ENCODE assay signal across 14 cellular contexts in the genomic region with DNA sequence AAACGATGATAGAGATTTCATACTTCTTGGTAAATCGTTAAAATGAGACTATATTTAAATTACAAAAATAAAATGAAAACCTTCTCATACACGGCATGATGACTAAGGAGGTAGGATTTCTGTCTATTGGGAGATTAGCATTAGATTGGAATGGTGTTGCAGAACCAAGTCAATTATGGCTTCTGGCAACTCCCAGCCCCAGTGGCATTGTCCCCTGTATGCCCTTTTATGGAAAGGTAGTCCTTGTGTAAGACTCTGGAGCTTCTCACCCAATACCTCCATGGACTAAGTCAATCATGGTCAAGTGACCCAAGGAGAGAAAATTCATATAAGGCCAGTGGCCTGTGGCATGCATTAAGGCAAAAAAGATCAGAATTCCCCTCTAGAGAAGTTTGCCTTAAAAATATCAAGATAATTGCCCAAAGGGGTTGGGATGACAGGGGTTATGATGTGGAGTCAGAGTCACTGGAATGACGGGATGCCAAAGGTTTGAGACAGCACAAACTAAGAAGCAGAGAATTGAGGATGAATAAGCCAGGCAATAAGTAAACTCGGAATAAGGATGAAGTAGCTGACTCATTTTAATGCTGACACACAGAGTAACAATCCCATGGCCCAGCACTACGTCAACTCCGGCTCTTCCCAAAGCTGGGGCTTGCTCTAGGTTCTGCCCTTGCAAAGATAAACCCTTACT. TPM values are rescaled to one million over a fixed set of nuclear protein-coding genes. Genes with fewer than 3 reads are reported as not detected.
DNase-seq lines count a peak whose midpoint lies in the region; ATAC-seq, FAIRE-seq and TF ChIP-seq lines count a peak whose summit lies in the region.
"Had no signal": no experiment of that assay in that cellular context is flagged by ENCODE, and none has a peak within 500 bp of the region (broad histone marks: within the 10 kb centered on the region; RNA-seq: fewer than 3 reads in every experiment).

No MANE protein-coding gene starts in this region.

- H3K4me3 ChIP-seq in bronchial epithelial cell (ENCODE audit: low read depth, low read length) (no peak overlapping the region), thyroid gland (replicated peaks in 1 of 3) (no peak overlapping the region)
- H3K4me3 ChIP-seq: BLaER1 treated with 17β-estradiol and CSF1 and Interleukin-3, amounts not matched to agents 10 nM and 100 nM had no signal

- in situ Hi-C loops in ACHN (cut with HindIII; ENCODE audit: low pct_ligation_motif_present, low pct_unique_long_range_greater_than_20kb, low sequenced_read_pairs): no loop called here

- no peak overlapping the region for H3K27ac ChIP-seq in thyroid gland
- H3K27ac ChIP-seq: BLaER1 treated with 17β-estradiol and CSF1 and Interleukin-3, amounts not matched to agents 10 nM and 100 nM had no signal

- H3K4me1 ChIP-seq in thyroid gland: no peaks in the 10 kb centered on the region

- FAIRE-seq in HTR-8/SVneo (lab: Jason Lieb, UNC): no peak
- FAIRE-seq in bronchial epithelial cell (lab: Jason Lieb, UNC): peak; percentile 93

- DNase-seq in ACHN (peak; percentile 41), HTR-8/SVneo (ENCODE audit: insufficient read length, low spot score) (peak; percentile 34), bronchial epithelial cell (ENCODE audit: low read depth) (peak; percentile 98), kidney glomerular epithelial cell (lab: John Stamatoyannopoulos, UW) (peak; percentile 92), NCI-H446 (lab: John Stamatoyannopoulos, UW) (no peak), thyroid gland (no peak)
- DNase-seq: activated CD4-positive, alpha-beta T cell treated with anti-CD3 and anti-CD28 coated beads for 1 hour; activated gamma-delta T cell; midbrain; NCI-H2171 had no signal

- H3K36me3 ChIP-seq in bronchial epithelial cell (ENCODE audit: control insufficient read depth, insufficient read depth, low read length) (no peaks in the 10 kb centered on the region), thyroid gland (no peaks in the 10 kb centered on the region)
- H3K36me3 ChIP-seq: BLaER1 treated with 17β-estradiol and CSF1 and Interleukin-3, amounts not matched to agents 10 nM and 100 nM had no signal

- TF ChIP-seq POLR2A in thyroid gland (IDR thresholded peaks at IDR 0.05): no peak

- WGBS in thyroid gland, 2 donors: 77 to 91% methylated on average over 7 of the region's 7 CpGs

- intact Hi-C loops in thyroid gland (cut with DNase I): no loop called here

- TF ChIP-seq CTCF in bronchial epithelial cell (IDR thresholded peaks at IDR 0.05; ENCODE audit: insufficient read depth, low read length, severe bottlenecking) (no peak), thyroid gland (IDR thresholded peaks at IDR 0.05) (no peak)

- ATAC-seq in HG02610 (IDR thresholded peaks at IDR 0.05; ENCODE audit: unreplicated experiment) (no peak), HG03354 (IDR thresholded peaks at IDR 0.05; ENCODE audit: poor library complexity, severe bottlenecking, unreplicated experiment) (no peak)
- ATAC-seq: Right ventricle myocardium inferior had no signal

- H3K9me3 ChIP-seq in thyroid gland: no peaks in the 10 kb centered on the region

- H3K27me3 ChIP-seq in bronchial epithelial cell (ENCODE audit: control insufficient read depth, insufficient read depth, low read length): no peaks in the 10 kb centered on the region
- H3K27me3 ChIP-seq in thyroid gland: no peaks in the 10 kb centered on the region
- H3K27me3 ChIP-seq: BLaER1 treated with 17β-estradiol and CSF1 and Interleukin-3, amounts not matched to agents 10 nM and 100 nM had no signal

RNA-seq across cellular contexts. Expression of a gene that starts 57.8 kb away (rescaled TPM):
- total RNA-seq in bronchial epithelial cell (1.5 and 2.1 TPM in 2 replicates), thyroid gland (10 to 100 TPM in 2 of 4 donors, 1 to 10 TPM in 2; 7.8 to 27.8 (median 11.8) TPM)

Comparison
In these comparisons a context has a peak if more than half of its experiments do, and no peak if none do; other contexts are left out.
1. DNase-seq: peak in ACHN (single experiment), HTR-8/SVneo (single experiment), bronchial epithelial cell (single experiment) and kidney glomerular epithelial cell (single experiment); none in NCI-H446 (0 of 2) and thyroid gland (0 of 2).